23 cellular contexts compared by ENCODE assay signal in genomic region chr1:204841316-204841715, GRCh38. TPM values are rescaled to one million over a fixed set of nuclear protein-coding genes. Genes with fewer than 3 reads are reported as not detected.
"Had no signal": no experiment of that assay in that cellular context is flagged by ENCODE, and none has a peak within 500 bp of the region (broad histone marks: within the 10 kb centered on the region; RNA-seq: fewer than 3 reads in every experiment).

No MANE protein-coding gene starts in this region.

- ATAC-seq: foreskin keratinocyte; left cardiac atrium; lower lobe of right lung; right lobe of liver; stimulated activated effector memory CD8-positive, alpha-beta T cell treated with anti-CD3 and anti-CD28 coated beads, Interleukin-12 subunit alpha, Interleukin-12 subunit beta, amount 100 ng/mL, for 72 hours had no signal

- H3K79me2 ChIP-seq: parathyroid adenoma had no signal

- H3K27ac ChIP-seq: foreskin keratinocyte, lower lobe of right lung, parathyroid adenoma, prostate gland, right lobe of liver, thoracic aorta had no signal

- DNase-seq: cerebellar nuclear complex; colonic mucosa; dermis blood vessel endothelial cell; effector CD4-positive, alpha-beta T cell; endodermal cell; erythroblast; head of caudate nucleus; hippocampal formation; left cardiac atrium; left ventricle myocardium inferior; lower lobe of right lung; mesenchymal stem cell; midbrain; right lobe of liver; stimulated activated CD4-positive, alpha-beta T cell treated with anti-CD3 and anti-CD28 coated beads, Interleukin-4, amount 100 ng/mL, for 1 hour; stimulated activated CD8-positive, alpha-beta memory T cell treated with anti-CD3 and anti-CD28 coated beads, Interleukin-4, amount 100 ng/mL, for 48 hours; transverse colon had no signal

- H3K4me3 ChIP-seq: colonic mucosa, left ventricle myocardium inferior, lower lobe of right lung, prostate gland, right lobe of liver, thoracic aorta, transverse colon had no signal

- H3K36me3 ChIP-seq: colonic mucosa, left ventricle myocardium inferior, lower lobe of right lung, prostate gland, right lobe of liver, thoracic aorta, transverse colon had no signal

- H2AFZ ChIP-seq: parathyroid adenoma had no signal

- H3K27me3 ChIP-seq: colonic mucosa, right lobe of liver, transverse colon had no signal

- H3K4me1 ChIP-seq: colonic mucosa, foreskin keratinocyte, lower lobe of right lung, parathyroid adenoma, prostate gland, right lobe of liver had no signal

- H3K9me3 ChIP-seq: colonic mucosa, left ventricle myocardium inferior, lower lobe of right lung, prostate gland, right lobe of liver, thoracic aorta, transverse colon had no signal

- H3K9ac ChIP-seq: parathyroid adenoma had no signal

RNA-seq across cellular contexts. Expression of gene NFASC, which starts 29.3 kb away (rescaled TPM):
- total RNA-seq: endothelial cell of umbilical vein had no signal
- polyA plus RNA-seq: endothelial cell of umbilical vein had no signal
